8 cellular contexts compared by ENCODE assay signal in genomic region chr14:105398726-105399440, GRCh38. TPM values are rescaled to one million over a fixed set of nuclear protein-coding genes. Genes with fewer than 3 reads are reported as not detected.
DNase-seq lines count a peak whose midpoint lies in the region; ATAC-seq and TF ChIP-seq lines count a peak whose summit lies in the region.

No MANE protein-coding gene starts in this region.

- H3K27me3 ChIP-seq in HAP-1 (ENCODE audit: low read depth) (no peaks in the 10 kb centered on the region), heart right ventricle (no peaks in the 10 kb centered on the region)

- TF ChIP-seq CTCF in NB4 (IDR thresholded peaks at IDR 0.05; ENCODE audit: low read depth, low read length) (no peak), heart right ventricle (IDR thresholded peaks at IDR 0.05) (peak in 1 of 9 donors; percentile 30)

- H3K4me1 ChIP-seq in HAP-1 (peaks cover 11% of the 10 kb centered on the region), heart right ventricle (peaks cover 11 to 45% (median 24%) of the 10 kb centered on the region in 9 donors)

- no peaks in the 10 kb centered on the region for H3K27me3 Mint-ChIP-seq in activated naive CD4-positive, alpha-beta T cell treated with anti-CD3 and anti-CD28 coated beads for 36 hours (ENCODE audit: low read depth)

- peak overlapping the region; percentile 85 for H3K4me3 Mint-ChIP-seq in activated naive CD4-positive, alpha-beta T cell treated with anti-CD3 and anti-CD28 coated beads for 36 hours

- in situ Hi-C loops in HAP-1 (cut with MboI; ENCODE audit: low sequenced_read_pairs) = no loop called here

- CTCF ChIA-PET in activated naive CD4-positive, alpha-beta T cell treated with anti-CD3 and anti-CD28 coated beads for 36 hours (lab: Charles Lee) = interaction anchor here (0.9 kb wide), 1 partner anchor 12 kb away, joined by 3 read pairs; no protein-coding TSS in a partner anchor

- peaks cover 8% of the 10 kb centered on the region; the same call in 1 of the 2 replicates for H3K9me3 ChIP-seq in HAP-1
- H3K9me3 ChIP-seq in heart right ventricle = peaks cover 0 to 15% (median 0%) of the 10 kb centered on the region in 11 donors

- intact Hi-C loops in activated naive CD4-positive, alpha-beta T cell treated with anti-CD3 and anti-CD28 coated beads for 36 hours (cut with micrococcal nuclease) = loop anchor here (1.0 to 2.0 kb wide), 3 partner anchors 16 to 92 kb away; partner anchors contain the start of gene TEDC1
- intact Hi-C loops in heart right ventricle (cut with DNase I) (loop anchor here in 2 of 10 donors (5.0 to 10.0 kb wide), 2 partner anchors 83 to 86 kb away; partner anchors contain the start of gene CRIP1 (in 1 of the 2)), sciatic nerve (cut with DNase I) (no loop called here)

- ATAC-seq in heart right ventricle (peak; percentile 39 to 71 (median 50)), sciatic nerve (peak; percentile 36)

- H3K27ac Mint-ChIP-seq in activated naive CD4-positive, alpha-beta T cell treated with anti-CD3 and anti-CD28 coated beads for 36 hours = peak overlapping the region; percentile 50

- DNase-seq in NCI-H82 (lab: John Stamatoyannopoulos, UW) = peak; percentile 76
- DNase-seq in NCI-H82 treated with DMSO at 0.1 percent for 48 hours (lab: John Stamatoyannopoulos, UW; ENCODE audit: unreplicated experiment) = no peak
- DNase-seq in HAP-1 (ENCODE audit: low spot score in 2 of 2) = peak; percentile 37 to 71
- peak; percentile 87 for DNase-seq in NB4 (ENCODE audit: low read depth)
- DNase-seq in activated naive CD4-positive, alpha-beta T cell treated with anti-CD3 and anti-CD28 coated beads for 36 hours = no peak
- DNase-seq in heart right ventricle = no peak
- DNase-seq in sciatic nerve (ENCODE audit: low spot score) = no peak
- DNase-seq in amniotic stem cell (lab: John Stamatoyannopoulos, UW) = no peak

- H3K9me3 Mint-ChIP-seq in activated naive CD4-positive, alpha-beta T cell treated with anti-CD3 and anti-CD28 coated beads for 36 hours = peaks cover 23% of the 10 kb centered on the region

- H3K4me3 ChIP-seq in HAP-1 = peak overlapping the region; percentile 58
- peak overlapping the region; percentile 69 for H3K4me3 ChIP-seq in NB4 (ENCODE audit: low read depth, low read length)
- peak overlapping the region; percentile 58 to 94 (median 84) for H3K4me3 ChIP-seq in heart right ventricle

- H3K36me3 ChIP-seq in HAP-1 (replicated peaks) (peaks cover 21% of the 10 kb centered on the region), heart right ventricle (peaks cover 0 to 25% (median 5%) of the 10 kb centered on the region in 9 donors)

- peaks cover 31% of the 10 kb centered on the region for H3K4me1 Mint-ChIP-seq in activated naive CD4-positive, alpha-beta T cell treated with anti-CD3 and anti-CD28 coated beads for 36 hours (ENCODE audit: low read depth)

- peaks cover 34% of the 10 kb centered on the region for H3K36me3 Mint-ChIP-seq in activated naive CD4-positive, alpha-beta T cell treated with anti-CD3 and anti-CD28 coated beads for 36 hours (ENCODE audit: low read depth)

- WGBS in heart right ventricle, 2 donors = 21 to 24% methylated on average over 40 of the region's 40 CpGs

- TF ChIP-seq POLR2A in NB4 (IDR thresholded peaks at IDR 0.05; ENCODE audit: extremely low read depth, insufficient read length) = peak; percentile 7

- H3K27ac ChIP-seq in heart right ventricle = peak overlapping the region; percentile 85 to 98 (median 96)

RNA-seq across cellular contexts. Expression of gene TEX22, which starts 0.5 kb away (rescaled TPM):
- total RNA-seq in activated naive CD4-positive, alpha-beta T cell treated with anti-CD3 and anti-CD28 coated beads for 36 hours = 1 to 10 TPM; 2.0 to 2.6 TPM
- total RNA-seq in heart right ventricle (1 to 10 TPM in 4 of 10 donors, under 1 TPM in 4, not detected in 2; 0.42 to 2.0 (median 1.00) TPM), sciatic nerve (6.0 TPM)
- polyA plus RNA-seq in heart right ventricle = under 1 TPM; 0.07 to 0.22 TPM

RNA-seq across cellular contexts. Expression of gene MTA1, which starts 20.7 kb away (rescaled TPM):
- total RNA-seq in activated naive CD4-positive, alpha-beta T cell treated with anti-CD3 and anti-CD28 coated beads for 36 hours = 100 to 1,000 TPM; 106 to 115 TPM
- 100 to 1,000 TPM; 104 to 209 (median 133) TPM for total RNA-seq in heart right ventricle
- 100 to 1,000 TPM in 1 of 2 donors, 10 to 100 TPM in 1; 94.4 to 250 TPM for polyA plus RNA-seq in heart right ventricle
- 95.2 TPM for total RNA-seq in sciatic nerve

Comparison
In these comparisons a context has a peak if more than half of its experiments do, and no peak if none do; other contexts are left out.
1. DNase-seq: peak in NCI-H82 (single experiment), HAP-1 (2 of 2) and NB4 (single experiment); none in NCI-H82 treated with DMSO at 0.1 percent for 48 hours (single experiment), activated naive CD4-positive, alpha-beta T cell treated with anti-CD3 and anti-CD28 coated beads for 36 hours (single experiment), heart right ventricle (0 of 2), sciatic nerve (single experiment) and amniotic stem cell (single experiment).
2. Peak in every context shown above with its lines, with median percentiles within 50 percentile points of each other: H3K4me3 ChIP-seq.